ENCODE assay signal across 1 cellular context in genomic region chr13:95254341-95254740, GRCh38.
TF ChIP-seq lines count a peak whose summit lies in the region.

No MANE protein-coding gene starts in this region.

TF ChIP-seq in IMR-90, 13 proteins besides CTCF, POLR2A, EP300 and RAD21:
- TF ChIP-seq USF2 (IDR thresholded peaks at IDR 0.05; ENCODE audit: low read depth, low read length) (no peak), CHD1 (IDR thresholded peaks at IDR 0.05; ENCODE audit: low read depth, low read length) (no peak), MXI1 (IDR thresholded peaks at IDR 0.05; ENCODE audit: borderline replicate concordance, low read depth, low read length) (no peak), RFX5 (IDR thresholded peaks at IDR 0.05; ENCODE audit: low read depth, low read length) (no peak), CEBPB (IDR thresholded peaks at IDR 0.05; ENCODE audit: low read depth, low read length) (no peak), BHLHE40 (IDR thresholded peaks at IDR 0.05; ENCODE audit: low read depth, low read length) (no peak), ELK1 (IDR thresholded peaks at IDR 0.05; ENCODE audit: borderline replicate concordance, low read depth, low read length) (no peak), FOS (IDR thresholded peaks at IDR 0.05; ENCODE audit: low read depth, low read length) (no peak), MAFK (IDR thresholded peaks at IDR 0.05; ENCODE audit: low read depth, low read length) (no peak), SMC3 (IDR thresholded peaks at IDR 0.05; ENCODE audit: low read depth, low read length) (no peak), RCOR1 (IDR thresholded peaks at IDR 0.05; ENCODE audit: insufficient replicate concordance, low read length) (no peak)
